In the genomic region with DNA sequence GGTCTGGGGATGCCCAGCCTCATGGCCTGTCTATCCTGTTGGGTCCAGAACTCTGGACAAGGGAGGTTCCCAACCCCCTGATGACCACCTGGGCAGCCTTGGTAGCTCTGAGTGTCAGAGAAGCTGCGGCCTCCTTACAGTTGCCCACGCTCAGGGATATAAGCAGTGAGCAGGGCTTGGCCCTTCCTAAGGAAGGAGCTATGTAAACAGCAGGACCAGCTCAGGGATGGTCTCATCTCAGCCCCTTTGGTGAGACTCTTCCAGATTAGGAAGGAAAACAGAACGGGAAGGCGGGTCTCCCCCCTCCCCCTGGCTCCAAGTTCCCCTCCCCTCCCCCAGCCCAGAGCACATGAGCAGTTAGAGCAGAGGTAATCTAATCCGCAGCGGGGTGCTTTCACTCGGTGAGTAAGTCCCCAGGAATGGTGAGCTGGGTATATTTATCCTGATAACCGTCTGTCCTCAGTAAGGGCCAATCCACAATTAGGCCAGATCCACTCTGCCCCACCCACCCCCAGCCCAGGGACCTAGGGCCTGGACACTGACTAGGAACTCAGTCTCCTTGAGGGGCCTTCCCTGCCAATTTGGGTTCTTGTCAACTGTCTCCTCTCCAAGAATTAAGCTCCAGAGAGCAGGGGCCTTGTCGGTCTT, we compare ENCODE assay signal across 8 cellular contexts. TPM values are rescaled to one million over a fixed set of nuclear protein-coding genes. Genes with fewer than 3 reads are reported as not detected.
DNase-seq lines count a peak whose midpoint lies in the region; TF ChIP-seq lines count a peak whose summit lies in the region.

No MANE protein-coding gene starts in this region.

- DNase-seq in DMS 273 treated with DMSO at 0.1 percent for 48 hours (lab: John Stamatoyannopoulos, UW): peak; percentile 74
- DNase-seq in NCI-H2196 (lab: John Stamatoyannopoulos, UW; ENCODE audit: unreplicated experiment): peak; percentile 75
- peak; percentile 97 for DNase-seq in brain microvascular endothelial cell
- no peak for DNase-seq in immature natural killer cell
- peak; percentile 82 for DNase-seq in stromal cell of bone marrow (ENCODE audit: low read depth)
- no peak for DNase-seq in stimulated activated CD4-positive, alpha-beta T cell treated with anti-CD3 and anti-CD28 coated beads, Interleukin-4, amount 100 ng/mL, for 4 hours
- DNase-seq in medulla oblongata (ENCODE audit: extremely low spot score): no peak
- DNase-seq in NK-92 (lab: John Stamatoyannopoulos, UW; ENCODE audit: unreplicated experiment): no peak

- H3K36me3 Mint-ChIP-seq in immature natural killer cell: peaks cover 0 to 5% (median 5%) of the 10 kb centered on the region in 3 donors

- no peak for TF ChIP-seq CTCF in brain microvascular endothelial cell (IDR thresholded peaks at IDR 0.05; ENCODE audit: low read depth, low read length, missing control alignments)

- H3K9me3 Mint-ChIP-seq in immature natural killer cell: no peaks in the 10 kb centered on the region

- peaks cover 99 to 100% of the 10 kb centered on the region in 2 donors for H3K4me1 Mint-ChIP-seq in immature natural killer cell

- peak overlapping the region; percentile 76 to 99 (median 92) for H3K27ac Mint-ChIP-seq in immature natural killer cell

- peaks cover 10 to 18% (median 12%) of the 10 kb centered on the region in 3 donors for H3K27me3 Mint-ChIP-seq in immature natural killer cell (ENCODE audit: low read depth in 3 of 3)

- peaks cover 14% of the 10 kb centered on the region for H3K36me3 ChIP-seq in brain microvascular endothelial cell (replicated peaks)

- H3K4me3 ChIP-seq in brain microvascular endothelial cell (ENCODE audit: low read depth, low read length): peak overlapping the region; percentile 26

- H3K4me3 Mint-ChIP-seq in immature natural killer cell: peak overlapping the region; percentile 81 to 93 (median 87)

- peak overlapping the region; percentile 94 for H3K27ac ChIP-seq in brain microvascular endothelial cell

- in situ Hi-C loops in brain microvascular endothelial cell (cut with HindIII; ENCODE audit: low pct_ligation_motif_present, low sequenced_read_pairs): no loop called here

- H3K27me3 ChIP-seq in brain microvascular endothelial cell (replicated peaks): no peaks in the 10 kb centered on the region

RNA-seq across cellular contexts. Expression of gene RPLP0, which starts 29.5 kb away (rescaled TPM):
- 1,000 to 10,000 TPM in 1 of 3 donors, 100 to 1,000 TPM in 2; 528 to 1,271 (median 768) TPM for polyA plus RNA-seq in immature natural killer cell

RNA-seq across cellular contexts. Expression of gene PXN, which starts 35.1 kb away (rescaled TPM):
- polyA plus RNA-seq in immature natural killer cell: 100 to 1,000 TPM; 132 to 310 (median 240) TPM

RNA-seq across cellular contexts. Expression of gene GCN1, which starts 35.9 kb away (rescaled TPM):
- polyA plus RNA-seq in immature natural killer cell: 10 to 100 TPM in 2 of 3 donors, 1 to 10 TPM in 1; 9.7 to 26.4 (median 11.3) TPM

Comparison
In these comparisons a context has a peak if more than half of its experiments do, and no peak if none do; other contexts are left out.
1. DNase-seq: peak in DMS 273 treated with DMSO at 0.1 percent for 48 hours (single experiment), NCI-H2196 (single experiment), brain microvascular endothelial cell (single experiment) and stromal cell of bone marrow (single experiment); none in immature natural killer cell (0 of 3), stimulated activated CD4-positive, alpha-beta T cell treated with anti-CD3 and anti-CD28 coated beads, Interleukin-4, amount 100 ng/mL, for 4 hours (0 of 2), medulla oblongata (single experiment) and NK-92 (single experiment).